Comparison of ENCODE assay signal across 10 cellular contexts in genomic region chr10:103153765-103154197, GRCh38. TPM values are rescaled to one million over a fixed set of nuclear protein-coding genes. Genes with fewer than 3 reads are reported as not detected.
DNase-seq lines count a peak whose midpoint lies in the region; ATAC-seq and TF ChIP-seq lines count a peak whose summit lies in the region.
"Had no signal": no experiment of that assay in that cellular context is flagged by ENCODE, and none has a peak within 500 bp of the region (broad histone marks: within the 10 kb centered on the region; RNA-seq: fewer than 3 reads in every experiment).

No MANE protein-coding gene starts in this region.

- no peak for TF ChIP-seq CTCF in C4-2B (conservative IDR thresholded peaks at IDR 0.05)
- TF ChIP-seq CTCF in PC-3 (conservative IDR thresholded peaks at IDR 0.05; ENCODE audit: low read depth, low read length), result no peak
- no peak for TF ChIP-seq CTCF in osteocyte (IDR thresholded peaks at IDR 0.05)

- peaks cover 46% of the 10 kb centered on the region for H3K4me1 Mint-ChIP-seq in osteocyte (ENCODE audit: unreplicated experiment)
- H3K4me1 Mint-ChIP-seq in T-helper 2 cell treated with Interferon-gamma antibody and Interleukin-4, amounts not matched to agents 5 μg/mL and 100 μg/mL, for 36 hours (ENCODE audit: low read depth), result peaks cover 2% of the 10 kb centered on the region
- H3K4me1 Mint-ChIP-seq: IgD-negative memory B cell had no signal

- H2AFZ ChIP-seq in PC-3 (ENCODE audit: low read length), result no peak overlapping the region

- no peaks in the 10 kb centered on the region for H3F3A ChIP-seq in PC-3 (ENCODE audit: low read length, unreplicated experiment)

- peaks cover 31% of the 10 kb centered on the region for H3K4me1 ChIP-seq in PC-3 (ENCODE audit: insufficient read depth, low read length)

- H4K20me1 ChIP-seq in PC-3 (ENCODE audit: low read length), result no peaks in the 10 kb centered on the region

- H3K27ac Mint-ChIP-seq in osteocyte (ENCODE audit: unreplicated experiment), result peak overlapping the region; percentile 91
- H3K27ac Mint-ChIP-seq in T-helper 2 cell treated with Interferon-gamma antibody and Interleukin-4, amounts not matched to agents 5 μg/mL and 100 μg/mL, for 36 hours, result no peak overlapping the region
- H3K27ac Mint-ChIP-seq: IgD-negative memory B cell had no signal

- CTCF ChIA-PET in PC-3 (lab: Charles Lee), result interaction anchor here (0.7 kb wide), 1 partner anchor 860 kb away, joined by 3 read pairs; no protein-coding TSS in a partner anchor

- H3K9me2 ChIP-seq in PC-3 (replicated peaks; ENCODE audit: low read length), result no peaks in the 10 kb centered on the region

- peak overlapping the region; percentile 54 for H3K4me3 ChIP-seq in PC-3 (ENCODE audit: low read length)

- H3K9ac ChIP-seq in PC-3 (ENCODE audit: low read length), result peak overlapping the region; percentile 12; the same call in 1 of the 2 replicates

- H3K4me2 ChIP-seq in PC-3 (ENCODE audit: low read length), result peak overlapping the region; percentile 82

- no peaks in the 10 kb centered on the region for H3K27me3 Mint-ChIP-seq in osteocyte (ENCODE audit: unreplicated experiment)
- no peaks in the 10 kb centered on the region for H3K27me3 Mint-ChIP-seq in T-helper 2 cell treated with Interferon-gamma antibody and Interleukin-4, amounts not matched to agents 5 μg/mL and 100 μg/mL, for 36 hours (ENCODE audit: low read depth)
- H3K27me3 Mint-ChIP-seq: IgD-negative memory B cell had no signal

- no peaks in the 10 kb centered on the region for H3K27me3 ChIP-seq in PC-3 (ENCODE audit: low read length)

- no peaks in the 10 kb centered on the region for H3K9me3 ChIP-seq in PC-3 (ENCODE audit: low read length)

- peak; percentile 41; the same call in 1 of the 2 replicates for ATAC-seq in PC-3
- ATAC-seq in GM21529 (IDR thresholded peaks at IDR 0.05; ENCODE audit: unreplicated experiment), result no peak
- ATAC-seq in HG03469 (IDR thresholded peaks at IDR 0.05; ENCODE audit: unreplicated experiment), result no peak
- ATAC-seq in GM21360 (IDR thresholded peaks at IDR 0.05; ENCODE audit: unreplicated experiment), result no peak

- BruUV-seq in PC-3 (replicated peaks; lab: Mats Ljungman, UMichigan), result no TSS peak

- H3K4me3 Mint-ChIP-seq in osteocyte (ENCODE audit: unreplicated experiment), result peak overlapping the region; percentile 54
- H3K4me3 Mint-ChIP-seq in T-helper 2 cell treated with Interferon-gamma antibody and Interleukin-4, amounts not matched to agents 5 μg/mL and 100 μg/mL, for 36 hours, result no peak overlapping the region
- H3K4me3 Mint-ChIP-seq: IgD-negative memory B cell had no signal

- H3K79me2 ChIP-seq in PC-3 (ENCODE audit: low read length), result peaks cover 83% of the 10 kb centered on the region

- H3K27ac ChIP-seq in C4-2B (peak overlapping the region; percentile 51; the same call in 1 of the 2 replicates), PC-3 (ENCODE audit: low read length) (peak overlapping the region; percentile 37)

- POLR2A ChIA-PET in PC-3 (lab: Charles Lee; ENCODE audit: unreplicated experiment), result interaction anchor here (0.6 to 0.8 kb wide), 3 partner anchors 50 to 242 kb away, joined by 5 to 8 read pairs (median 6); no protein-coding TSS in a partner anchor

- peaks cover 39% of the 10 kb centered on the region for H3K36me3 Mint-ChIP-seq in osteocyte (ENCODE audit: unreplicated experiment)
- peaks cover 29% of the 10 kb centered on the region for H3K36me3 Mint-ChIP-seq in T-helper 2 cell treated with Interferon-gamma antibody and Interleukin-4, amounts not matched to agents 5 μg/mL and 100 μg/mL, for 36 hours (ENCODE audit: low read depth)

- peaks cover 14% of the 10 kb centered on the region; the same call in 1 of the 2 replicates for H3K36me3 ChIP-seq in PC-3 (ENCODE audit: low read depth, low read length)

- H3K9me3 Mint-ChIP-seq in osteocyte (ENCODE audit: unreplicated experiment), result no peaks in the 10 kb centered on the region
- H3K9me3 Mint-ChIP-seq in T-helper 2 cell treated with Interferon-gamma antibody and Interleukin-4, amounts not matched to agents 5 μg/mL and 100 μg/mL, for 36 hours, result no peaks in the 10 kb centered on the region
- H3K9me3 Mint-ChIP-seq: IgD-negative memory B cell had no signal

- intact Hi-C loops in PC-3 (cut with micrococcal nuclease), result no loop called here

- DNase-seq in PC-3 (peak; percentile 31), fibroblast of gingiva (ENCODE audit: low read depth) (peak; percentile 44), osteocyte (ENCODE audit: extremely low spot score, unreplicated experiment) (no peak)
- no peak for DNase-seq in T-helper 2 cell treated with Interferon-gamma antibody and Interleukin-4, amounts not matched to agents 5 μg/mL and 100 μg/mL, for 36 hours (ENCODE audit: low spot score)
- DNase-seq: activated effector memory CD4-positive, alpha-beta T cell treated with Interleukin-2 at 50 U/mL for 16 hours had no signal

RNA-seq across cellular contexts. Expression of gene NT5C2, which starts 39.3 kb away (rescaled TPM):
- total RNA-seq in PC-3 (2014; rRNA removed) (48.3 and 74.6 TPM in 2 replicates), osteocyte (64.0 and 68.2 TPM in 2 replicates)

Comparison
In these comparisons a context has a peak if more than half of its experiments do, and no peak if none do; other contexts are left out.
1. DNase-seq: peak in PC-3 (single experiment) and fibroblast of gingiva (single experiment); none in osteocyte (single experiment) and T-helper 2 cell treated with Interferon-gamma antibody and Interleukin-4, amounts not matched to agents 5 μg/mL and 100 μg/mL, for 36 hours (single experiment).